8 cellular contexts compared by ENCODE assay signal in the genomic region with DNA sequence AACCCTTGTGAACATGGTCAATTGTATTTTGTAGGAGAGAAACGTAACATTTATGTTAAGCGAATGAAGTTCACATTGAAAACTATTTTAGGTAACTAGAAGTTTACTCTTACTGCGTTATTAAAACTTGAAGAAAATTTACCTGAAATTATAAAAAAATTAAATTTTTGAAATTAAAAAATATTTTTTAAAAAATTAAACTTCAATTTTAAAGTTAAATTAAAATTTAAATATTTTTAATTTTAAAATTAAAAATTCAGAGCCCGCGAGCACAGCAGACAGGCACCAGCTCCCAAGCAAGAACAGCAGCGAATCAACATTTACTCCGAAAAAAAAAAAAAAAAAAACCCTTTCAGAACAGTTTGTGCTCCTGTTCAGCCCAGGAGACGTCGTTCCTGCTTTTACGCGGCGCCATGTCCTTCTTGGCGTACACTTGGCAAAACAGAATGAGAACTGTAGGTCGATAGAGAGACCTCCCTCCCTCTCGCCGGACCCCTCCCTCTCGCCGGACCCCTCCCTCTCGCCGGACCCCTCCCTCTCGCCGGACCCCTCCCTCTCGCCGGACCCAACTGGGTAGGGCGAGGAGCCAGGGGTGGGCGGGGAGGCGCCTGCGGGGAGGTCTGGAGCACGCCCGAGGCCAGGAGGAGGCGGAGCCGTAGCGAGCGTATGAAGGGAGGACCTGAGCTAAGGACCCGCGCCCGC.
DNase-seq lines count a peak whose midpoint lies in the region; ATAC-seq and TF ChIP-seq lines count a peak whose summit lies in the region.

No MANE protein-coding gene starts in this region.

- no peaks in the 10 kb centered on the region for H3K36me3 ChIP-seq in HEK293 (ENCODE audit: control insufficient read depth in 2 of 2, insufficient read depth in 1 of 2, low read length in 2 of 2)

- DNase-seq in DMS79 treated with DMSO at 0.1 percent for 48 hours (lab: John Stamatoyannopoulos, UW) (peak; percentile 9), Right ventricle myocardium superior (peak; percentile 70), sciatic nerve (ENCODE audit: low spot score) (peak; percentile 73), globus pallidus (ENCODE audit: low spot score) (no peak)
- no peak for DNase-seq in stimulated activated CD4-positive, alpha-beta T cell treated with anti-CD3 and anti-CD28 coated beads, Interleukin-4, amount 100 ng/mL, for 24 hours

- CTCF ChIA-PET in HEK293 (lab: Yijun Ruan, JAX): no interaction called here

- TF ChIP-seq CTCF in HEK293 (tag by site-specific recombination; IDR thresholded peaks at IDR 0.05) (no peak), VCaP (conservative IDR thresholded peaks at IDR 0.05) (no peak)

- 0 out of 2 replicates have a peak overlapping the region, but pooled peaks have one; percentile 12 for H3K4me3 ChIP-seq in HEK293 (ENCODE audit: low read depth, low read length)

- H3K27ac ChIP-seq in HEK293 (ENCODE audit: extremely low read depth, low read depth, low read length) (no peak overlapping the region), VCaP (peak overlapping the region; percentile 10; the same call in 1 of the 2 replicates)

- H3K4me1 ChIP-seq in HEK293 (ENCODE audit: control insufficient read depth, insufficient read depth, low read length): no peaks in the 10 kb centered on the region

- intact Hi-C loops in Right ventricle myocardium superior (cut with DNase I) (no loop called here), sciatic nerve (cut with DNase I) (no loop called here)

- no peaks in the 10 kb centered on the region for H3K9me3 ChIP-seq in HEK293 (ENCODE audit: control insufficient read depth, insufficient read depth, low read depth, low read length)

- peak; percentile 70 for ATAC-seq in Right ventricle myocardium superior (ENCODE audit: poor library complexity)
- ATAC-seq in sciatic nerve: peak; percentile 93
- no peak for ATAC-seq in GM18498 (IDR thresholded peaks at IDR 0.05; ENCODE audit: unreplicated experiment)

- POLR2A ChIA-PET in HEK293 (lab: Yijun Ruan, JAX): interaction anchor here (0.6 kb wide), 1 partner anchor 55 kb away, joined by 3 read pairs; no protein-coding TSS in a partner anchor

TF ChIP-seq in HEK293, 187 proteins besides CTCF, POLR2A, EP300 and RAD21:
- TF ChIP-seq SP2 (tag by site-specific recombination; IDR thresholded peaks at IDR 0.05) (peak; percentile 61), SP3 (tag by site-specific recombination; IDR thresholded peaks at IDR 0.05) (peak; percentile 45; the same call in 1 of the 2 replicates), ZNF560 (tag by site-specific recombination; IDR thresholded peaks at IDR 0.05; ENCODE audit: borderline replicate concordance) (no peak), ZNF629 (tag by site-specific recombination; IDR thresholded peaks at IDR 0.05) (no peak), GLIS2 (tag by site-specific recombination; IDR thresholded peaks at IDR 0.05) (peak; percentile 19; the same call in 1 of the 2 replicates), KLF1 (tag by site-specific recombination; IDR thresholded peaks at IDR 0.05) (peak; percentile 58)
- TF ChIP-seq, protein P1, sequence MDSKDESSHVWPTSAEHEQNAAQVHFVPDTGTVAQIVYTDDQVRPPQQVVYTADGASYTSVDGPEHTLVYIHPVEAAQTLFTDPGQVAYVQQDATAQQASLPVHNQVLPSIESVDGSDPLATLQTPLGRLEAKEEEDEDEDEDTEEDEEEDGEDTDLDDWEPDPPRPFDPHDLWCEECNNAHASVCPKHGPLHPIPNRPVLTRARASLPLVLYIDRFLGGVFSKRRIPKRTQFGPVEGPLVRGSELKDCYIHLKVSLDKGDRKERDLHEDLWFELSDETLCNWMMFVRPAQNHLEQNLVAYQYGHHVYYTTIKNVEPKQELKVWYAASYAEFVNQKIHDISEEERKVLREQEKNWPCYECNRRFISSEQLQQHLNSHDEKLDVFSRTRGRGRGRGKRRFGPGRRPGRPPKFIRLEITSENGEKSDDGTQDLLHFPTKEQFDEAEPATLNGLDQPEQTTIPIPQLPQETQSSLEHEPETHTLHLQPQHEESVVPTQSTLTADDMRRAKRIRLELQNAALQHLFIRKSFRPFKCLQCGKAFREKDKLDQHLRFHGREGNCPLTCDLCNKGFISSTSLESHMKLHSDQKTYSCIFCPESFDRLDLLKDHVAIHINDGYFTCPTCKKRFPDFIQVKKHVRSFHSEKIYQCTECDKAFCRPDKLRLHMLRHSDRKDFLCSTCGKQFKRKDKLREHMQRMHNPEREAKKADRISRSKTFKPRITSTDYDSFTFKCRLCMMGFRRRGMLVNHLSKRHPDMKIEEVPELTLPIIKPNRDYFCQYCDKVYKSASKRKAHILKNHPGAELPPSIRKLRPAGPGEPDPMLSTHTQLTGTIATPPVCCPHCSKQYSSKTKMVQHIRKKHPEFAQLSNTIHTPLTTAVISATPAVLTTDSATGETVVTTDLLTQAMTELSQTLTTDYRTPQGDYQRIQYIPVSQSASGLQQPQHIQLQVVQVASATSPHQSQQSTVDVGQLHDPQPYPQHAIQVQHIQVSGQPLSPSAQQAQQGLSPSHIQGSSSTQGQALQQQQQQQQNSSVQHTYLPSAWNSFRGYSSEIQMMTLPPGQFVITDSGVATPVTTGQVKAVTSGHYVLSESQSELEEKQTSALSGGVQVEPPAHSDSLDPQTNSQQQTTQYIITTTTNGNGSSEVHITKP (tag by site-specific recombination; IDR thresholded peaks at IDR 0.05): peak; percentile 38; the same call in 1 of the 2 replicates
- TF ChIP-seq, protein P2, sequence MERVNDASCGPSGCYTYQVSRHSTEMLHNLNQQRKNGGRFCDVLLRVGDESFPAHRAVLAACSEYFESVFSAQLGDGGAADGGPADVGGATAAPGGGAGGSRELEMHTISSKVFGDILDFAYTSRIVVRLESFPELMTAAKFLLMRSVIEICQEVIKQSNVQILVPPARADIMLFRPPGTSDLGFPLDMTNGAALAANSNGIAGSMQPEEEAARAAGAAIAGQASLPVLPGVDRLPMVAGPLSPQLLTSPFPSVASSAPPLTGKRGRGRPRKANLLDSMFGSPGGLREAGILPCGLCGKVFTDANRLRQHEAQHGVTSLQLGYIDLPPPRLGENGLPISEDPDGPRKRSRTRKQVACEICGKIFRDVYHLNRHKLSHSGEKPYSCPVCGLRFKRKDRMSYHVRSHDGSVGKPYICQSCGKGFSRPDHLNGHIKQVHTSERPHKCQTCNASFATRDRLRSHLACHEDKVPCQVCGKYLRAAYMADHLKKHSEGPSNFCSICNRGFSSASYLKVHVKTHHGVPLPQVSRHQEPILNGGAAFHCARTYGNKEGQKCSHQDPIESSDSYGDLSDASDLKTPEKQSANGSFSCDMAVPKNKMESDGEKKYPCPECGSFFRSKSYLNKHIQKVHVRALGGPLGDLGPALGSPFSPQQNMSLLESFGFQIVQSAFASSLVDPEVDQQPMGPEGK (tag by site-specific recombination; IDR thresholded peaks at IDR 0.05): peak; percentile 46; the same call in 1 of the 2 replicates
- TF ChIP-seq, protein P3, sequence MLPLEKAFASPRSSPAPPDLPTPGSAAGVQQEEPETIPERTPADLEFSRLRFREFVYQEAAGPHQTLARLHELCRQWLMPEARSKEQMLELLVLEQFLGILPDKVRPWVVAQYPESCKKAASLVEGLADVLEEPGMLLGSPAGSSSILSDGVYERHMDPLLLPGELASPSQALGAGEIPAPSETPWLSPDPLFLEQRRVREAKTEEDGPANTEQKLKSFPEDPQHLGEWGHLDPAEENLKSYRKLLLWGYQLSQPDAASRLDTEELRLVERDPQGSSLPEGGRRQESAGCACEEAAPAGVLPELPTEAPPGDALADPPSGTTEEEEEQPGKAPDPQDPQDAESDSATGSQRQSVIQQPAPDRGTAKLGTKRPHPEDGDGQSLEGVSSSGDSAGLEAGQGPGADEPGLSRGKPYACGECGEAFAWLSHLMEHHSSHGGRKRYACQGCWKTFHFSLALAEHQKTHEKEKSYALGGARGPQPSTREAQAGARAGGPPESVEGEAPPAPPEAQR (tag by site-specific recombination; IDR thresholded peaks at IDR 0.05): no peak

Comparison
In these comparisons a context has a peak if more than half of its experiments do, and no peak if none do; other contexts are left out.
1. DNase-seq: peak in DMS79 treated with DMSO at 0.1 percent for 48 hours (single experiment), Right ventricle myocardium superior (single experiment) and sciatic nerve (single experiment); none in globus pallidus (single experiment) and stimulated activated CD4-positive, alpha-beta T cell treated with anti-CD3 and anti-CD28 coated beads, Interleukin-4, amount 100 ng/mL, for 24 hours (single experiment).